25 cellular contexts compared by ENCODE assay signal in the genomic region with DNA sequence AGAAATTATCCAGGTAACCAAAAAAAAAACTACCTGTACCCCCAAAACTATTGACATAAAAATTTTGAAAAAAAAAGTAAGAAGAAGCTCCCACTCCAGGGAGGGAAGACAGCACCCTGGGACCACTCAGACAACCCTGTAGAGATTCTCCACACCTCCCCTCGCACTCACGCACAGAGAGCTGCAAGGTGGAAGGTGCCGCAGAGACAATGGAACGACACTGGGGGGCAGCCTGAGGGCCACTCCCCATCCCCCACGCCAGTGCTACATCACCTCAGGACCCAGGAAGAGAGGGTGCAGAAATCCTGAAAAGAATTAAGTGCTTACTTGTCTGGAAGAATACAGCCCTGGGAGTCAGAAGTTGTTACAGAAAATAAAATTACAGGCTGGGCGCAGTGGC. TPM values are rescaled to one million over a fixed set of nuclear protein-coding genes. Genes with fewer than 3 reads are reported as not detected.
"Had no signal": no experiment of that assay in that cellular context is flagged by ENCODE, and none has a peak within 500 bp of the region (broad histone marks: within the 10 kb centered on the region; RNA-seq: fewer than 3 reads in every experiment).

No MANE protein-coding gene starts in this region.

- H3K9me3 Mint-ChIP-seq: activated naive CD4-positive, alpha-beta T cell treated with anti-CD3 and anti-CD28 coated beads, Interleukin-2, amount 50 U/mL, for 24 hours; activated T-cell treated with anti-CD3 and anti-CD28 coated beads, Interleukin-2, amount 50 U/mL, for 24 hours; activated T-helper 1 cell treated with anti-CD3 and anti-CD28 coated beads, Interleukin-12 subunit alpha, Interleukin-12 subunit beta, Interleukin-2, Interleukin-4 antibody, amounts not matched to agents 30 ng/mL and 10 ng/mL and 1 ng/mL, durations not matched to agents 14 hours and 24 hours and 36 hours; T-helper 1 cell treated with Interleukin-12 subunit alpha and Interleukin-12 subunit beta and Interleukin-4 antibody, amounts not matched to agents 30 μg/mL and 1 μg/mL, for 36 hours had no signal

- H3K27me3 ChIP-seq: breast epithelium had no signal

- H3K4me2 ChIP-seq: PC-9 had no signal

- H3K27ac ChIP-seq: breast epithelium, PC-9 had no signal

- H3K4me3 ChIP-seq: breast epithelium, PC-9 had no signal

- H3K36me3 ChIP-seq: breast epithelium had no signal

- H3K4me1 ChIP-seq: breast epithelium had no signal

- ATAC-seq: activated CD4-positive, alpha-beta T cell treated with anti-CD3 and anti-CD28 coated beads for 36 hours; activated CD8-positive, alpha-beta T cell treated with anti-CD3 and anti-CD28 coated beads, Interleukin-2, amount 10 ng/mL, durations not matched to agents 7 days and 5 days had no signal

- H3K36me3 Mint-ChIP-seq: activated naive CD4-positive, alpha-beta T cell treated with anti-CD3 and anti-CD28 coated beads, Interleukin-2, amount 50 U/mL, for 24 hours had no signal

- H3K4me3 Mint-ChIP-seq: activated CD4-positive, alpha-beta T cell treated with anti-CD3 and anti-CD28 coated beads for 36 hours; activated CD8-positive, alpha-beta T cell treated with anti-CD3 and anti-CD28 coated beads, Interleukin-2, amount 10 ng/mL, durations not matched to agents 7 days and 5 days; activated naive CD4-positive, alpha-beta T cell treated with anti-CD3 and anti-CD28 coated beads, Interleukin-2, amount 50 U/mL, for 24 hours; activated T-cell treated with anti-CD3 and anti-CD28 coated beads, Interleukin-2, amount 50 U/mL, for 24 hours; activated T-helper 1 cell treated with anti-CD3 and anti-CD28 coated beads, Interleukin-12 subunit alpha, Interleukin-12 subunit beta, Interleukin-2, Interleukin-4 antibody, amounts not matched to agents 30 ng/mL and 10 ng/mL and 1 ng/mL, durations not matched to agents 14 hours and 24 hours and 36 hours; T-helper 1 cell treated with Interleukin-12 subunit alpha and Interleukin-12 subunit beta and Interleukin-4 antibody, amounts not matched to agents 30 μg/mL and 1 μg/mL, for 36 hours had no signal

- H3K27me3 Mint-ChIP-seq: activated CD4-positive, alpha-beta T cell treated with anti-CD3 and anti-CD28 coated beads for 36 hours; activated naive CD4-positive, alpha-beta T cell treated with anti-CD3 and anti-CD28 coated beads, Interleukin-2, amount 50 U/mL, for 24 hours; activated T-cell treated with anti-CD3 and anti-CD28 coated beads, Interleukin-2, amount 50 U/mL, for 24 hours had no signal

- H2AFZ ChIP-seq: PC-9 had no signal

- DNase-seq: activated CD4-positive, alpha-beta T cell treated with anti-CD3 and anti-CD28 coated beads for 36 hours; activated CD4-positive, alpha-beta T cell treated with anti-CD3 and anti-CD28 coated beads, Interleukin-2, amount 50 U/mL, for 4 hours; activated CD8-positive, alpha-beta T cell treated with anti-CD3 and anti-CD28 coated beads, Interleukin-2, amount 10 ng/mL, durations not matched to agents 7 days and 5 days; activated effector memory CD4-positive, alpha-beta T cell treated with Interleukin-2 at 50 U/mL for 16 hours; activated naive CD4-positive, alpha-beta T cell; activated T-cell treated with anti-CD3 and anti-CD28 coated beads, Interleukin-2, amount 50 U/mL, for 24 hours; aorta; caudate nucleus; Kasumi-1; NCI-H1048; NCI-H146; NCI-H187 treated with DMSO at 0.1 percent for 48 hours; NCI-H2081 treated with DMSO at 0.1 percent for 48 hours; NCI-H446; NCI-H524; PC-9; SHP77 treated with DMSO at 0.1 percent for 48 hours; T-helper 9 cell had no signal

- H3K27ac Mint-ChIP-seq: activated CD4-positive, alpha-beta T cell treated with anti-CD3 and anti-CD28 coated beads for 36 hours; activated CD8-positive, alpha-beta T cell treated with anti-CD3 and anti-CD28 coated beads, Interleukin-2, amount 10 ng/mL, durations not matched to agents 7 days and 5 days; activated naive CD4-positive, alpha-beta T cell treated with anti-CD3 and anti-CD28 coated beads, Interleukin-2, amount 50 U/mL, for 24 hours; activated T-helper 1 cell treated with anti-CD3 and anti-CD28 coated beads, Interleukin-12 subunit alpha, Interleukin-12 subunit beta, Interleukin-2, Interleukin-4 antibody, amounts not matched to agents 30 ng/mL and 10 ng/mL and 1 ng/mL, durations not matched to agents 14 hours and 24 hours and 36 hours; T-helper 1 cell treated with Interleukin-12 subunit alpha and Interleukin-12 subunit beta and Interleukin-4 antibody, amounts not matched to agents 30 μg/mL and 1 μg/mL, for 36 hours had no signal

- H3K9me3 ChIP-seq: breast epithelium had no signal

RNA-seq across cellular contexts. Expression of gene CD79B, which starts 5.2 kb away (rescaled TPM):
- total RNA-seq: cerebellum, PC-9 had no signal

RNA-seq across cellular contexts. Expression of gene GH1, which starts 18.7 kb away (rescaled TPM):
- total RNA-seq: activated CD8-positive, alpha-beta T cell treated with anti-CD3 and anti-CD28 coated beads, Interleukin-2, amount 10 ng/mL, durations not matched to agents 7 days and 5 days; activated T-helper 1 cell treated with anti-CD3 and anti-CD28 coated beads, Interleukin-12 subunit alpha, Interleukin-12 subunit beta, Interleukin-2, Interleukin-4 antibody, amounts not matched to agents 30 ng/mL and 10 ng/mL and 1 ng/mL, durations not matched to agents 14 hours and 24 hours and 36 hours; aorta; breast epithelium; cerebellum; M059J; PC-9; SK-MEL-5 had no signal

RNA-seq across cellular contexts. Expression of gene CSHL1, which starts 26.3 kb away (rescaled TPM):
- total RNA-seq: activated CD4-positive, alpha-beta T cell treated with anti-CD3 and anti-CD28 coated beads for 36 hours; activated CD8-positive, alpha-beta T cell treated with anti-CD3 and anti-CD28 coated beads, Interleukin-2, amount 10 ng/mL, durations not matched to agents 7 days and 5 days; activated T-helper 1 cell treated with anti-CD3 and anti-CD28 coated beads, Interleukin-12 subunit alpha, Interleukin-12 subunit beta, Interleukin-2, Interleukin-4 antibody, amounts not matched to agents 30 ng/mL and 10 ng/mL and 1 ng/mL, durations not matched to agents 14 hours and 24 hours and 36 hours; aorta; breast epithelium; cerebellum; M059J; PC-9; SK-MEL-5 had no signal

RNA-seq across cellular contexts. Expression of gene SCN4A, which starts 35.4 kb away (rescaled TPM):
- total RNA-seq: activated CD8-positive, alpha-beta T cell treated with anti-CD3 and anti-CD28 coated beads, Interleukin-2, amount 10 ng/mL, durations not matched to agents 7 days and 5 days; M059J; SK-MEL-5 had no signal

RNA-seq across cellular contexts. Expression of gene CSH1, which starts 40.9 kb away (rescaled TPM):
- total RNA-seq: activated CD4-positive, alpha-beta T cell treated with anti-CD3 and anti-CD28 coated beads for 36 hours; activated CD8-positive, alpha-beta T cell treated with anti-CD3 and anti-CD28 coated beads, Interleukin-2, amount 10 ng/mL, durations not matched to agents 7 days and 5 days; activated T-helper 1 cell treated with anti-CD3 and anti-CD28 coated beads, Interleukin-12 subunit alpha, Interleukin-12 subunit beta, Interleukin-2, Interleukin-4 antibody, amounts not matched to agents 30 ng/mL and 10 ng/mL and 1 ng/mL, durations not matched to agents 14 hours and 24 hours and 36 hours; aorta; breast epithelium; M059J; PC-9; SK-MEL-5 had no signal
